In the genomic region with DNA sequence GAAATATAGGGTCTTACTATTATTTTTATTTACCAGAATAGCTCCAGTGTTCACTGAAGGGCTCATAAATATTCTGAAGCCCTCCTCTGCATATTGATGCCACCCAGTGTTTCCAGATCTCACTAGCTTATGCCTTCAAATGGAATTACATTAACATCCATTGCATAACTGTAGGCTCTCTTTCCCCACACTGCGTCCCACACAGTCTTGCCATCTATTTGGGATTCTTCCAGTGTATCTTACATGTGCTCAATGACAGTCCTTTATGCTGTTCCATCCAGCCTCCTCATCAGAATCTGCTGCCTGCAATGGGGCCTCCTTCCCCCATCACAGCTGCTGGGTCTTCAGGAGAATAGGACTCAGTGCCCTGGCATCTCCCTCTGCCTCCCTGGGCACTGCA, we compare ENCODE assay signal across 18 cellular contexts.
"Had no signal": no experiment of that assay in that cellular context is flagged by ENCODE, and none has a peak within 500 bp of the region (broad histone marks: within the 10 kb centered on the region; RNA-seq: fewer than 3 reads in every experiment).

No MANE protein-coding gene starts in this region.

- H3K9me3 ChIP-seq: left ventricle myocardium inferior, tibial artery, uterus had no signal

- H3K4me1 ChIP-seq: left ventricle myocardium inferior, tibial artery, uterus had no signal

- H3K36me3 ChIP-seq: left ventricle myocardium inferior, tibial artery, uterus had no signal

- H3K27ac ChIP-seq: left ventricle myocardium inferior, tibial artery, uterus, VCaP had no signal

- H3K4me3 ChIP-seq: left ventricle myocardium inferior, tibial artery, uterus had no signal

- H3K27me3 ChIP-seq: tibial artery, uterus had no signal

- FAIRE-seq: endometrium had no signal

- DNase-seq: activated CD4-positive, alpha-beta memory T cell treated with anti-CD3 and anti-CD28 coated beads, Interleukin-2, amount 10 ng/mL, durations not matched to agents 7 days and 5 days; activated CD4-positive, alpha-beta T cell treated with anti-CD3 and anti-CD28 coated beads, Interleukin-2, amount 10 ng/mL, durations not matched to agents 24 days and 14 days; activated effector memory CD4-positive, alpha-beta T cell treated with anti-CD3 and anti-CD28 coated beads, Interleukin-2, amount 50 U/mL, for 16 hours; activated naive CD4-positive, alpha-beta T cell treated with anti-CD3 and anti-CD28 coated beads, Interleukin-2, amount 10 ng/mL, durations not matched to agents 7 days and 5 days; activated T-cell treated with anti-CD3 and anti-CD28 coated beads, Interleukin-2, amount 50 U/mL, for 72 hours; amygdala; foreskin melanocyte; immature natural killer cell; left ventricle myocardium inferior; midbrain; natural killer cell; stimulated activated CD4-positive, alpha-beta T cell treated with anti-CD3 and anti-CD28 coated beads, Interleukin-4, amount 100 ng/mL, for 24 hours; stimulated activated naive CD4-positive, alpha-beta T cell treated with Interleukin-2 at 50 U/mL for 16 hours; substantia nigra; tibial artery; uterus had no signal

- ATAC-seq: activated T-cell treated with anti-CD3 and anti-CD28 coated beads, Interleukin-2, amount 50 U/mL, for 72 hours; natural killer cell had no signal
